Comparison of ENCODE assay signal across 8 cellular contexts in the genomic region with DNA sequence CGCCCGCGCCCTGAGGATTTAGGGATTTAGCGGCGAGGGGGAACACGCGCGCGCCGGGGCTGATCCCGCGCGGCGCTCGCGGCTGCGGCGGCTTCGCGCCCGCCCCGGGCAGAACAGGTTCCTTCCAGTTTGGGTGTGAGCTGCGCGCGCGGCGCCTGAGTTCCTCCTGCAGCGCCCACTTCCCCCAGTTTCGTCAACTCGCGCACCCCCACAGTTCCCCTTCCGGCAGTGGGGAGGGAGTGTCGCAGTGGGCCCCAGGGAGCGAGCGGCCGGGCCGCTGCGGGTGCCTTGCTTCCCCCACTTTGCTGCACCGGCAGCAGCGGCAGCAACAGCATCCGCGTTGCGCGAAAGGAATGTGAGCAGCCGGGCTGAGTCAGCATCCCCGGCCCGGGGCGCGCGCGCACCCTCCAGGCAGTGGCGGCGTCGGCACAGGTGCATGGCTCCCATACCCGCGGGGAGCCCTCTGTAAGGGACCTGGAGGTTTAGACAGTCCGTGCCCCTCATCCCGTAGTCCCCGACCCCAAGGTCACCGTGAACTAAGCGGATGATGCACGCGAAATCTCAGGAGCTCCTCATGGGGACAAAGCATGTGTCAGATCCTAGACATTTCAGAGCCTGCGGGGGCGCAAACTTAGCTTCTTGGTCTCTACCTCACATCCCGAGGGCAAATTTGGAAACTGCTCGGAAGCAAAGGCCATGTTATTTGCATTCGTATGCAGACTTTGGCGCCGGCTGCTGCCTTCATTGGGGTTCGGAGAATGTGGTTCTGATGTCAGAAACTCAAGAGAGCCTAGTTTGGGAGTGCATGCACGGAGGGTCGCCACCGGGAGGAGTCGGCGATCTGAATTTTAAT. TPM values are rescaled to one million over a fixed set of nuclear protein-coding genes. Genes with fewer than 3 reads are reported as not detected.
DNase-seq lines count a peak whose midpoint lies in the region; ATAC-seq and TF ChIP-seq lines count a peak whose summit lies in the region.

No MANE protein-coding gene starts in this region.

- no peaks in the 10 kb centered on the region for H3K9me3 ChIP-seq in liver (ENCODE audit: control insufficient read depth in 4 of 4, low read length in 3 of 4)

- H3K9ac ChIP-seq in liver (ENCODE audit: low read depth in 1 of 2, low read length in 2 of 2): peak overlapping the region in 1 of 2 donors; percentile 48

- no peaks in the 10 kb centered on the region for H3K36me3 ChIP-seq in liver (ENCODE audit: control insufficient read depth in 4 of 4, insufficient read depth in 3 of 4, low read depth in 1 of 4, low read length in 3 of 4)

- peak overlapping the region; percentile 70 for H3K4me3 ChIP-seq in choroid plexus epithelial cell (ENCODE audit: low read depth, low read length)
- peak overlapping the region; percentile 56 to 76 (median 73) for H3K4me3 ChIP-seq in liver (ENCODE audit: low read depth in 1 of 3, low read length in 3 of 3)

- ATAC-seq in GM18519 (IDR thresholded peaks at IDR 0.05; ENCODE audit: low FRiP score, unreplicated experiment): peak; percentile 37
- peak; percentile 67 for ATAC-seq in HG03025 (IDR thresholded peaks at IDR 0.05; ENCODE audit: low FRiP score, unreplicated experiment)

- TF ChIP-seq RAD21 in liver (IDR thresholded peaks at IDR 0.05): no peak

- H3K27me3 ChIP-seq in liver (ENCODE audit: control insufficient read depth in 4 of 4, insufficient read depth in 4 of 4, low read length in 3 of 4): no peaks in the 10 kb centered on the region

- H3K4me1 ChIP-seq in liver (ENCODE audit: control insufficient read depth in 4 of 4, insufficient read depth in 4 of 4, low read length in 3 of 4): peaks cover 5 to 22% (median 15%) of the 10 kb centered on the region in 4 donors

- H3K27ac ChIP-seq in liver (ENCODE audit: low read depth in 1 of 2, low read length in 2 of 2): peak overlapping the region; percentile 64 to 66

- TF ChIP-seq CTCF in choroid plexus epithelial cell (conservative IDR thresholded peaks at IDR 0.05; ENCODE audit: low read depth, low read length) (peak; percentile 36), liver (IDR thresholded peaks at IDR 0.05; ENCODE audit: low read depth, low read length, missing input control) (peak; percentile 13)

- DNase-seq in 8988T (peak; percentile 60), NCI-H2196 treated with DMSO at 0.1 percent for 48 hours (lab: John Stamatoyannopoulos, UW; ENCODE audit: unreplicated experiment) (peak; percentile 58), choroid plexus epithelial cell (ENCODE audit: low read depth) (peak; percentile 78)
- DNase-seq in activated CD4-positive, alpha-beta T cell treated with anti-CD3 and anti-CD28 coated beads for 24 hours (ENCODE audit: low read depth in 2 of 2): peak; percentile 69 to 79
- peak; percentile 90 for DNase-seq in stimulated activated CD4-positive, alpha-beta T cell treated with anti-CD3 and anti-CD28 coated beads, Interleukin-4, amount 100 ng/mL, for 24 hours

- 3% methylated on average over 76 of the region's 76 CpGs for WGBS in liver

TF ChIP-seq in liver, 16 proteins besides CTCF, POLR2A, EP300 and RAD21:
- TF ChIP-seq YY1 (IDR thresholded peaks at IDR 0.05) (peak; percentile 37), JUND (IDR thresholded peaks at IDR 0.05) (no peak), FOXA2 (IDR thresholded peaks at IDR 0.05) (no peak)

RNA-seq across cellular contexts. Expression of a gene that starts 0.8 kb away (rescaled TPM):
- 1 to 10 TPM; 1.9 to 5.4 TPM for total RNA-seq in liver
- polyA plus RNA-seq in liver: 1 to 10 TPM; 1.5 to 2.7 TPM

RNA-seq across cellular contexts. Expression of a gene that starts 1.1 kb away (rescaled TPM):
- total RNA-seq in liver: under 1 TPM; 0.89 to 0.92 TPM
- polyA plus RNA-seq in liver: under 1 TPM; 0.11 to 0.29 TPM

RNA-seq across cellular contexts. Expression of a gene that starts 44.2 kb away (rescaled TPM):
- 10 to 100 TPM; 11.6 to 15.5 TPM for total RNA-seq in liver
- polyA plus RNA-seq in liver: 10 to 100 TPM; 19.1 to 19.6 TPM

Comparison
In these comparisons a context has a peak if more than half of its experiments do, and no peak if none do; other contexts are left out.
1. Peak in every context shown above with its lines: DNase-seq, ATAC-seq, H3K4me3 ChIP-seq and H3K27ac ChIP-seq.